In genomic region chr3:97949110-97949485, GRCh38 we compare ENCODE assay signal across 17 cellular contexts. TPM values are rescaled to one million over a fixed set of nuclear protein-coding genes. Genes with fewer than 3 reads are reported as not detected.
DNase-seq lines count a peak whose midpoint lies in the region; ATAC-seq and TF ChIP-seq lines count a peak whose summit lies in the region.
"Had no signal": no experiment of that assay in that cellular context is flagged by ENCODE, and none has a peak within 500 bp of the region (broad histone marks: within the 10 kb centered on the region; RNA-seq: fewer than 3 reads in every experiment).

No MANE protein-coding gene starts in this region.

- TF ChIP-seq CTCF in WERI-Rb-1 (IDR thresholded peaks at IDR 0.05; ENCODE audit: low read depth, low read length) (no peak), thyroid gland (IDR thresholded peaks at IDR 0.05) (no peak)

- ATAC-seq in GM19452 (IDR thresholded peaks at IDR 0.05; ENCODE audit: unreplicated experiment), result no peak
- ATAC-seq: CD8-positive, alpha-beta T cell had no signal

- H3K4me1 ChIP-seq in thyroid gland, result peaks cover 13 to 34% of the 10 kb centered on the region in 2 donors
- H3K4me1 ChIP-seq: BLaER1, SJCRH30 had no signal

- H3K27me3 ChIP-seq in WERI-Rb-1 (ENCODE audit: insufficient read depth, low read depth, severe bottlenecking), result no peaks in the 10 kb centered on the region
- no peaks in the 10 kb centered on the region for H3K27me3 ChIP-seq in thyroid gland
- H3K27me3 ChIP-seq: BLaER1, SJCRH30 had no signal

- TF ChIP-seq POLR2A in thyroid gland (IDR thresholded peaks at IDR 0.05), result no peak

- DNase-seq in DMS 273 (lab: John Stamatoyannopoulos, UW; ENCODE audit: unreplicated experiment) (peak; percentile 87), NCI-H1694 treated with DMSO at 0.1 percent for 48 hours (lab: John Stamatoyannopoulos, UW) (peak; percentile 24), WERI-Rb-1 (no peak), thyroid gland (no peak), cardiac septum (ENCODE audit: low spot score) (no peak), NCI-H128 (lab: John Stamatoyannopoulos, UW; ENCODE audit: unreplicated experiment) (no peak)
- DNase-seq: CD8-positive, alpha-beta T cell; EL; KG1; NCI-H1092 treated with DMSO at 0.1 percent for 48 hours; NCI-H187; NCI-H2107; NCI-H2227 treated with DMSO at 0.1 percent for 48 hours; NCI-H526; SJCRH30 had no signal

- 92 to 93% methylated on average over 2 of the region's 2 CpGs for WGBS in thyroid gland, 2 donors

- peak overlapping the region; percentile 43 for H3K27ac ChIP-seq in WERI-Rb-1
- H3K27ac ChIP-seq in thyroid gland, result peak overlapping the region; percentile 17 to 63 (median 55)
- H3K27ac ChIP-seq: BLaER1, SJCRH30 had no signal

- H3K9me3 ChIP-seq in WERI-Rb-1 (ENCODE audit: severe bottlenecking) (no peaks in the 10 kb centered on the region), thyroid gland (no peaks in the 10 kb centered on the region)
- H3K9me3 ChIP-seq: BLaER1, SJCRH30 had no signal

- peaks cover 84% of the 10 kb centered on the region for H3K36me3 ChIP-seq in WERI-Rb-1
- peaks cover 20 to 49% of the 10 kb centered on the region in 2 donors for H3K36me3 ChIP-seq in thyroid gland

- intact Hi-C loops in thyroid gland (cut with DNase I) (no loop called here), cardiac septum (cut with DNase I) (no loop called here)

- H3K4me3 ChIP-seq in WERI-Rb-1 (ENCODE audit: low read depth, low read length), result no peak overlapping the region
- no peak overlapping the region for H3K4me3 ChIP-seq in thyroid gland (replicated peaks in 1 of 3)
- H3K4me3 ChIP-seq: BLaER1, SJCRH30 had no signal

RNA-seq across cellular contexts. Expression of gene RIOX2, which starts 23.1 kb away (rescaled TPM):
- total RNA-seq in thyroid gland (100 to 1,000 TPM in 2 of 4 donors, 10 to 100 TPM in 2; 61.6 to 109 (median 89.9) TPM), cardiac septum (14.2 TPM)

Comparison
In these comparisons a context has a peak if more than half of its experiments do, and no peak if none do; other contexts are left out.
1. DNase-seq: peak in DMS 273 (single experiment) and NCI-H1694 treated with DMSO at 0.1 percent for 48 hours (single experiment); none in WERI-Rb-1 (single experiment), thyroid gland (0 of 2), cardiac septum (single experiment) and NCI-H128 (single experiment).